Comparison of ENCODE assay signal across 22 cellular contexts in genomic region chr17:59062509-59062908, GRCh38.
"Had no signal": no experiment of that assay in that cellular context is flagged by ENCODE, and none has a peak within 500 bp of the region (broad histone marks: within the 10 kb centered on the region; RNA-seq: fewer than 3 reads in every experiment).

No MANE protein-coding gene starts in this region.

- H3K27me3 ChIP-seq: MG63, SJSA1 had no signal

- H3K4me1 ChIP-seq: SJSA1 had no signal

- H3K27ac ChIP-seq: RWPE1, SJSA1, SK-N-MC had no signal

- H3K4me3 ChIP-seq: MG63, SJSA1, SK-N-MC had no signal

- H3K9me3 ChIP-seq: MG63, SJSA1 had no signal

- ATAC-seq: Panc1, PC-3 had no signal

- DNase-seq: IMR-90, Karpas-422, KG1, MG63, NCI-H1092, NCI-H1105 treated with DMSO at 0.1 percent for 48 hours, NCI-H1417 treated with DMSO at 0.1 percent for 48 hours, NCI-H146, NCI-H1694 treated with DMSO at 0.1 percent for 48 hours, NCI-H1930, NCI-H2081, NCI-H2107, NCI-H2227 treated with DMSO at 0.1 percent for 48 hours, NCI-H524, NCI-H526 treated with DMSO at 0.1 percent for 48 hours, NCI-H748 treated with DMSO at 0.1 percent for 48 hours, PC-3, SHP77 had no signal
